In the genomic region with DNA sequence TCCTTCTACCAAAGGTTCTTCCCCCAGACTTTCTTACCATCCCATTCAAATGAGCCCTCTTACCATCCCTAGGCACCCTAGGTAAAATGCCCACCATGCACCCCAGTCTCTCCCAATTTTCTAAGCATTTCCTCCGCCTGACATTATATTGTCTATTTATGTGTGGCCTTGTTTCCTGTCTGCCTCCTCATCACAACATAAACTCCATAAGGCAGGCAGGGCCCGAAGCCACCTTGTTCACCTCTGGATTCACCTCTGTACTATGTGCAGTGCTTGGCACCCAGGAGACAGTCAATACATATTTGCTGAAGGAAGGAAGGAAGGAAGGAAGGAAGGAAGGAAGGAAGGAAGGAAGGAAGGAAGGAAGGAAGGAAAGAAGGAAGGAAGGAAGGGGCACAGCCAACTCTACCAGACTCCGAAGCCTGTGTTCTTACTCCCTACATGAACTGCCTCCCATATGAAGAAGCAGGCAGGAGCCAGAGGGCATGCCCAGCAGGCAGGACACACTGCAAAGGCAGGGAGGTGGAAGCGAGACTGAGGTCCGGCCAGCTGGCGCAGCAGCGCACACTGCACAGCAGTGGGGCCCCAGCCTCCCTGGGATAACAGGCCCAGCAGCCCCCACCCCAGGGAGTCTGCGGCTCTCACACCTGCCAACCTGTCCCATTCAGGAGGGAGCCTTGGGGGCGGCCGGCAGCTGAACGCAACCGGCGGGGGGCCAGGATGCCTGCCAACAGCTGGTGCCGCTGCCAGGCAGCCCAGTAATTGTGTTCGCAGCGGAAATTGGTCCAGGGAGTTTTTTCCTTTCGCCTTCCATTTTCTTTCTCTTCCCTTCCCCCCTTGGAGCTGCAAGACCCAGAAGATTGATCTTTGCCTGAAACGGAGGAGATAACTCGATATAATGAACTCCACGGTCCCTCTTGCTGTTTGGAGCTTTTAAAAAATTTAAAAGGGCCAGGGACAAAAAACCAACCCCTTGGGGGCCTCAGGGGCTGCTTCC, we compare ENCODE assay signal across 1 cellular context.
TF ChIP-seq lines count a peak whose summit lies in the region.

No MANE protein-coding gene starts in this region.

TF ChIP-seq in WTC11, 78 proteins besides CTCF, POLR2A, EP300 and RAD21 (continued from another document):
- TF ChIP-seq, protein P1, sequence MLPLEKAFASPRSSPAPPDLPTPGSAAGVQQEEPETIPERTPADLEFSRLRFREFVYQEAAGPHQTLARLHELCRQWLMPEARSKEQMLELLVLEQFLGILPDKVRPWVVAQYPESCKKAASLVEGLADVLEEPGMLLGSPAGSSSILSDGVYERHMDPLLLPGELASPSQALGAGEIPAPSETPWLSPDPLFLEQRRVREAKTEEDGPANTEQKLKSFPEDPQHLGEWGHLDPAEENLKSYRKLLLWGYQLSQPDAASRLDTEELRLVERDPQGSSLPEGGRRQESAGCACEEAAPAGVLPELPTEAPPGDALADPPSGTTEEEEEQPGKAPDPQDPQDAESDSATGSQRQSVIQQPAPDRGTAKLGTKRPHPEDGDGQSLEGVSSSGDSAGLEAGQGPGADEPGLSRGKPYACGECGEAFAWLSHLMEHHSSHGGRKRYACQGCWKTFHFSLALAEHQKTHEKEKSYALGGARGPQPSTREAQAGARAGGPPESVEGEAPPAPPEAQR (CRISPR knock-in tag; IDR thresholded peaks at IDR 0.05) = no peak
